14 cellular contexts compared by ENCODE assay signal in genomic region chr5:140252470-140253126, GRCh38. TPM values are rescaled to one million over a fixed set of nuclear protein-coding genes. Genes with fewer than 3 reads are reported as not detected.
A peak's percentile ranks its signal among the peaks of the same experiment; 100 is the strongest.
DNase-seq lines count a peak whose midpoint lies in the region; ATAC-seq lines count a peak whose summit lies in the region.
"Had no signal": no experiment of that assay in that cellular context is flagged by ENCODE, and none has a peak within 500 bp of the region (broad histone marks: within the 10 kb centered on the region; RNA-seq: fewer than 3 reads in every experiment).

No MANE protein-coding gene starts in this region.

- peak overlapping the region; percentile 72 for H3K27ac Mint-ChIP-seq in activated T-cell treated with anti-CD3 and anti-CD28 coated beads, Interleukin-2, amount 50 U/mL, for 72 hours
- H3K27ac Mint-ChIP-seq in stimulated activated memory B cell treated with anti-CD40 and anti-IgM and Interleukin-4, amounts not matched to agents 10 μg/mL and 1 μg/mL and 100 μg/mL, for 72 hours = peak overlapping the region; percentile 48

- peaks cover 18% of the 10 kb centered on the region for H3K36me3 ChIP-seq in SJSA1
- H3K36me3 ChIP-seq: uterus had no signal

- peaks cover 39% of the 10 kb centered on the region for H3K4me1 Mint-ChIP-seq in activated T-cell treated with anti-CD3 and anti-CD28 coated beads, Interleukin-2, amount 50 U/mL, for 72 hours (ENCODE audit: low read depth)
- peaks cover 31% of the 10 kb centered on the region for H3K4me1 Mint-ChIP-seq in stimulated activated memory B cell treated with anti-CD40 and anti-IgM and Interleukin-4, amounts not matched to agents 10 μg/mL and 1 μg/mL and 100 μg/mL, for 72 hours

- no peak overlapping the region for H3K4me3 ChIP-seq in SJSA1
- H3K4me3 ChIP-seq: body of pancreas, uterus had no signal

- H3K9me3 ChIP-seq in SJSA1 (replicated peaks) = no peaks in the 10 kb centered on the region
- H3K9me3 ChIP-seq: body of pancreas, neutrophil, uterus had no signal

- peaks cover 74% of the 10 kb centered on the region for H3K4me1 ChIP-seq in SJSA1 (replicated peaks)
- H3K4me1 ChIP-seq: body of pancreas, uterus had no signal

- H3K36me3 Mint-ChIP-seq in activated T-cell treated with anti-CD3 and anti-CD28 coated beads, Interleukin-2, amount 50 U/mL, for 72 hours (ENCODE audit: insufficient read depth in 2 of 2) = peaks cover 2 to 9% of the 10 kb centered on the region in 2 donors
- H3K36me3 Mint-ChIP-seq in stimulated activated memory B cell treated with anti-CD40 and anti-IgM and Interleukin-4, amounts not matched to agents 10 μg/mL and 1 μg/mL and 100 μg/mL, for 72 hours = peaks cover 18% of the 10 kb centered on the region

- no peaks in the 10 kb centered on the region for H3K27me3 ChIP-seq in SJSA1 (replicated peaks)
- H3K27me3 ChIP-seq: body of pancreas, neutrophil, uterus had no signal

- peak overlapping the region; percentile 90 for H3K27ac ChIP-seq in SJSA1
- peak overlapping the region; percentile 95 for H3K27ac ChIP-seq in epithelial cell of prostate
- H3K27ac ChIP-seq: neutrophil, uterus had no signal

- H3K9me3 Mint-ChIP-seq in activated T-cell treated with anti-CD3 and anti-CD28 coated beads, Interleukin-2, amount 50 U/mL, for 72 hours = no peaks in the 10 kb centered on the region
- no peaks in the 10 kb centered on the region for H3K9me3 Mint-ChIP-seq in stimulated activated memory B cell treated with anti-CD40 and anti-IgM and Interleukin-4, amounts not matched to agents 10 μg/mL and 1 μg/mL and 100 μg/mL, for 72 hours

- peak overlapping the region; percentile 54 to 73 for H3K4me3 Mint-ChIP-seq in activated T-cell treated with anti-CD3 and anti-CD28 coated beads, Interleukin-2, amount 50 U/mL, for 72 hours
- H3K4me3 Mint-ChIP-seq in stimulated activated memory B cell treated with anti-CD40 and anti-IgM and Interleukin-4, amounts not matched to agents 10 μg/mL and 1 μg/mL and 100 μg/mL, for 72 hours = no peak overlapping the region

- no peaks in the 10 kb centered on the region for H3K27me3 Mint-ChIP-seq in activated T-cell treated with anti-CD3 and anti-CD28 coated beads, Interleukin-2, amount 50 U/mL, for 72 hours (ENCODE audit: low read depth)
- H3K27me3 Mint-ChIP-seq in stimulated activated memory B cell treated with anti-CD40 and anti-IgM and Interleukin-4, amounts not matched to agents 10 μg/mL and 1 μg/mL and 100 μg/mL, for 72 hours = no peaks in the 10 kb centered on the region

- no peak for DNase-seq in activated T-cell treated with anti-CD3 and anti-CD28 coated beads, Interleukin-2, amount 50 U/mL, for 72 hours
- DNase-seq in activated T-cell treated with anti-CD3 and anti-CD28 coated beads, Interleukin-2, amount 50 U/mL, for 1 hour = no peak
- DNase-seq in SJSA1 (ENCODE audit: low read depth in 1 of 2, low spot score in 2 of 2) (no peak), epithelial cell of prostate (ENCODE audit: low read depth, low spot score) (no peak), SKM-1 (lab: John Stamatoyannopoulos, UW; ENCODE audit: unreplicated experiment) (no peak), NCI-H524 (lab: John Stamatoyannopoulos, UW) (no peak)
- DNase-seq in stimulated activated CD4-positive, alpha-beta T cell treated with anti-CD3 and anti-CD28 coated beads, Interleukin-2, amount 100 ng/mL, for 48 hours = no peak
- DNase-seq: activated CD8-positive, alpha-beta memory T cell treated with anti-CD3 and anti-CD28 coated beads, Interleukin-2, amount 50 U/mL, for 4 hours; body of pancreas; head of caudate nucleus; Karpas-422; uterus had no signal

- ATAC-seq in activated T-cell treated with anti-CD3 and anti-CD28 coated beads, Interleukin-2, amount 50 U/mL, for 72 hours (replicated peaks in 1 of 2) = no peak
- no peak for ATAC-seq in stimulated activated memory B cell treated with anti-CD40 and anti-IgM and Interleukin-4, amounts not matched to agents 10 μg/mL and 1 μg/mL and 100 μg/mL, for 72 hours
- ATAC-seq: body of pancreas had no signal

RNA-seq across cellular contexts. Expression of gene PFDN1, which starts 50.3 kb away (rescaled TPM):
- 10 to 100 TPM; 56.3 to 57.9 TPM for total RNA-seq in activated T-cell treated with anti-CD3 and anti-CD28 coated beads, Interleukin-2, amount 50 U/mL, for 72 hours
- total RNA-seq in SJSA1 (2014; rRNA removed; shearing (Covaris generic)) = 200 and 218 TPM in 2 replicates
